In the genomic region with DNA sequence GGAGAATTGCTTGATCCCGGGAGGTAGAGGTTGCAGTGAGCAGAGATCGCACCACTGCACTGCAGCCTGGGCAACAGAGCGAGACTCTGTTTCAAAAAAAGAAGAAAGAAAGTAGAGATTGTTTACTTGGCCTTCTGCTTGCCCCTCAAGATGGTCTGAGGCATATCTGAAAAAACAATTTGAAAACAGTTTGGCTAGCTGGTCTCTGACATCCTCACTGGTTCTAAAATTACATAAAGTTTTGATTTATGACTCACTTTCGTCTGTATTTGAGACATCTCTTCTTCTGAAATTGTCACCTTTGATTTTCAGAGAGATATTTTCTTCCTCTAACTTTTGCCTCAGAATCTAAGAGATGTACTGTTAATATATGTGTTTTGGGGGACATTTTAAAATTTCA, we compare ENCODE assay signal across 14 cellular contexts. TPM values are rescaled to one million over a fixed set of nuclear protein-coding genes. Genes with fewer than 3 reads are reported as not detected.
A peak's percentile ranks its signal among the peaks of the same experiment; 100 is the strongest.
DNase-seq lines count a peak whose midpoint lies in the region; ATAC-seq, FAIRE-seq and TF ChIP-seq lines count a peak whose summit lies in the region.
"Had no signal": no experiment of that assay in that cellular context is flagged by ENCODE, and none has a peak within 500 bp of the region (broad histone marks: within the 10 kb centered on the region; RNA-seq: fewer than 3 reads in every experiment).

No MANE protein-coding gene starts in this region.

- H3K27ac Mint-ChIP-seq in activated naive CD8-positive, alpha-beta T cell treated with anti-CD3 and anti-CD28 coated beads, Interleukin-2, amount 50 U/mL, for 24 hours, result no peak overlapping the region
- no peak overlapping the region for H3K27ac Mint-ChIP-seq in endothelial cell (ENCODE audit: unreplicated experiment)
- H3K27ac Mint-ChIP-seq: activated CD4-positive, alpha-beta T cell treated with anti-CD3 and anti-CD28 coated beads, Interleukin-2, amount 10 ng/mL, durations not matched to agents 7 days and 5 days; activated naive CD4-positive, alpha-beta T cell treated with anti-CD3 and anti-CD28 coated beads for 36 hours had no signal

- H3K9me3 ChIP-seq in pancreas, result no peaks in the 10 kb centered on the region
- H3K9me3 ChIP-seq: BLaER1 treated with 17β-estradiol and CSF1 and Interleukin-3, amounts not matched to agents 10 nM and 100 nM had no signal

- peaks cover 6% of the 10 kb centered on the region for H3K27me3 Mint-ChIP-seq in activated naive CD8-positive, alpha-beta T cell treated with anti-CD3 and anti-CD28 coated beads, Interleukin-2, amount 50 U/mL, for 24 hours
- H3K27me3 Mint-ChIP-seq in endothelial cell (ENCODE audit: unreplicated experiment), result peaks cover 1% of the 10 kb centered on the region
- H3K27me3 Mint-ChIP-seq: activated CD4-positive, alpha-beta T cell treated with anti-CD3 and anti-CD28 coated beads, Interleukin-2, amount 10 ng/mL, durations not matched to agents 7 days and 5 days had no signal

- no peak for TF ChIP-seq POLR2A in GM12891 (IDR thresholded peaks at IDR 0.05; ENCODE audit: low read depth, low read length)

- H3K36me3 ChIP-seq in pancreas, result no peaks in the 10 kb centered on the region

- intact Hi-C loops in pancreas (cut with DNase I), result no loop called here

- H3K9me3 Mint-ChIP-seq in activated naive CD8-positive, alpha-beta T cell treated with anti-CD3 and anti-CD28 coated beads, Interleukin-2, amount 50 U/mL, for 24 hours, result no peaks in the 10 kb centered on the region
- no peaks in the 10 kb centered on the region for H3K9me3 Mint-ChIP-seq in endothelial cell (ENCODE audit: unreplicated experiment)
- H3K9me3 Mint-ChIP-seq: activated CD4-positive, alpha-beta T cell treated with anti-CD3 and anti-CD28 coated beads, Interleukin-2, amount 10 ng/mL, durations not matched to agents 7 days and 5 days; activated naive CD4-positive, alpha-beta T cell treated with anti-CD3 and anti-CD28 coated beads for 36 hours had no signal

- no peaks in the 10 kb centered on the region for H3K36me3 Mint-ChIP-seq in activated naive CD8-positive, alpha-beta T cell treated with anti-CD3 and anti-CD28 coated beads, Interleukin-2, amount 50 U/mL, for 24 hours (ENCODE audit: low read depth)
- peaks cover 4% of the 10 kb centered on the region for H3K36me3 Mint-ChIP-seq in endothelial cell (ENCODE audit: low read depth, unreplicated experiment)

- H3K4me3 ChIP-seq in fibroblast of pulmonary artery (replicated peaks; ENCODE audit: low read depth, low read length) (no peak overlapping the region), pancreas (no peak overlapping the region)
- H3K4me3 ChIP-seq: BLaER1 treated with 17β-estradiol and CSF1 and Interleukin-3, amounts not matched to agents 10 nM and 100 nM; SK-N-MC had no signal

- no peak overlapping the region for H3K4me3 Mint-ChIP-seq in activated naive CD8-positive, alpha-beta T cell treated with anti-CD3 and anti-CD28 coated beads, Interleukin-2, amount 50 U/mL, for 24 hours
- H3K4me3 Mint-ChIP-seq in endothelial cell (ENCODE audit: unreplicated experiment), result no peak overlapping the region
- H3K4me3 Mint-ChIP-seq: activated CD4-positive, alpha-beta T cell treated with anti-CD3 and anti-CD28 coated beads, Interleukin-2, amount 10 ng/mL, durations not matched to agents 7 days and 5 days; activated naive CD4-positive, alpha-beta T cell treated with anti-CD3 and anti-CD28 coated beads for 36 hours had no signal

- H3K4me1 Mint-ChIP-seq in activated naive CD8-positive, alpha-beta T cell treated with anti-CD3 and anti-CD28 coated beads, Interleukin-2, amount 50 U/mL, for 24 hours, result no peaks in the 10 kb centered on the region
- H3K4me1 Mint-ChIP-seq in endothelial cell (ENCODE audit: unreplicated experiment), result no peaks in the 10 kb centered on the region
- H3K4me1 Mint-ChIP-seq: activated CD4-positive, alpha-beta T cell treated with anti-CD3 and anti-CD28 coated beads, Interleukin-2, amount 10 ng/mL, durations not matched to agents 7 days and 5 days had no signal

- TF ChIP-seq CTCF in fibroblast of pulmonary artery (IDR thresholded peaks at IDR 0.05; ENCODE audit: low read length, missing control alignments) (no peak), pancreas (IDR thresholded peaks at IDR 0.05) (no peak), endothelial cell (IDR thresholded peaks at IDR 0.05; ENCODE audit: unreplicated experiment) (no peak)

- no peak for DNase-seq in GM12891 (ENCODE audit: insufficient read length, low spot score)
- DNase-seq in fibroblast of pulmonary artery (ENCODE audit: low read depth), result peak; percentile 7
- no peak for DNase-seq in caudate nucleus (lab: John Stamatoyannopoulos, UW)
- DNase-seq in pancreas, result no peak
- no peak for DNase-seq in activated naive CD8-positive, alpha-beta T cell treated with anti-CD3 and anti-CD28 coated beads, Interleukin-2, amount 50 U/mL, for 24 hours
- no peak for DNase-seq in endothelial cell (ENCODE audit: low spot score)
- DNase-seq: activated CD4-positive, alpha-beta T cell treated with anti-CD3 and anti-CD28 coated beads, Interleukin-2, amount 10 ng/mL, durations not matched to agents 7 days and 5 days; activated naive CD4-positive, alpha-beta T cell treated with anti-CD3 and anti-CD28 coated beads for 36 hours; NCI-H446; right cardiac atrium had no signal

- H3K27ac ChIP-seq in caudate nucleus (ENCODE audit: low read depth, low read length) (no peak overlapping the region), pancreas (no peak overlapping the region)
- H3K27ac ChIP-seq: BLaER1 treated with 17β-estradiol and CSF1 and Interleukin-3, amounts not matched to agents 10 nM and 100 nM; SK-N-MC had no signal

- FAIRE-seq in GM12891 (lab: Jason Lieb, UNC) (peak; percentile 47), pancreas (lab: Jason Lieb, UNC) (no peak)

- ATAC-seq in GM21526 (IDR thresholded peaks at IDR 0.05; ENCODE audit: low FRiP score, unreplicated experiment) (peak; percentile 70), HG03108 (IDR thresholded peaks at IDR 0.05; ENCODE audit: unreplicated experiment) (peak; percentile 65), pancreas (no peak)
- ATAC-seq in activated naive CD8-positive, alpha-beta T cell treated with anti-CD3 and anti-CD28 coated beads, Interleukin-2, amount 50 U/mL, for 24 hours, result no peak
- ATAC-seq: right cardiac atrium had no signal

- H3K27me3 ChIP-seq in pancreas, result no peaks in the 10 kb centered on the region
- H3K27me3 ChIP-seq: BLaER1 treated with 17β-estradiol and CSF1 and Interleukin-3, amounts not matched to agents 10 nM and 100 nM had no signal

- 91 to 93% methylated on average over 4 of the region's 4 CpGs for WGBS in pancreas, 2 donors

- H3K4me1 ChIP-seq in pancreas, result no peaks in the 10 kb centered on the region

TF ChIP-seq in GM12891, 5 proteins besides CTCF, POLR2A, EP300 and RAD21:
- TF ChIP-seq PAX5 (IDR thresholded peaks at IDR 0.05; ENCODE audit: insufficient read depth, low read length, severe bottlenecking) (peak; percentile 34), TAF1 (IDR thresholded peaks at IDR 0.05; ENCODE audit: low read depth, low read length) (no peak)

RNA-seq across cellular contexts. Expression of a gene that starts 49.6 kb away (rescaled TPM):
- polyA plus RNA-seq in GM12891 (2012; ENCODE audit: low read depth, missing spikeins), result 26.5 TPM
- total RNA-seq in pancreas (1 to 10 TPM; 1.1 to 4.2 (median 3.0) TPM), endothelial cell (ENCODE audit: unreplicated experiment) (58.8 TPM)
- polyA plus RNA-seq in pancreas, result 1 to 10 TPM; 1.3 to 1.9 TPM

Comparison
In these comparisons a context has a peak if more than half of its experiments do, and no peak if none do; other contexts are left out.
1. ATAC-seq: peak in GM21526 (single experiment) and HG03108 (single experiment); none in pancreas (0 of 4) and activated naive CD8-positive, alpha-beta T cell treated with anti-CD3 and anti-CD28 coated beads, Interleukin-2, amount 50 U/mL, for 24 hours (single experiment).
2. RNA of a gene that starts 49.6 kb away (total RNA-seq): 58.8 TPM in endothelial cell (single experiment); 1.1 to 4.2 TPM in pancreas; every median in the first group is over 10 times any median in the second.